ENCODE assay signal across 14 cellular contexts in the genomic region with DNA sequence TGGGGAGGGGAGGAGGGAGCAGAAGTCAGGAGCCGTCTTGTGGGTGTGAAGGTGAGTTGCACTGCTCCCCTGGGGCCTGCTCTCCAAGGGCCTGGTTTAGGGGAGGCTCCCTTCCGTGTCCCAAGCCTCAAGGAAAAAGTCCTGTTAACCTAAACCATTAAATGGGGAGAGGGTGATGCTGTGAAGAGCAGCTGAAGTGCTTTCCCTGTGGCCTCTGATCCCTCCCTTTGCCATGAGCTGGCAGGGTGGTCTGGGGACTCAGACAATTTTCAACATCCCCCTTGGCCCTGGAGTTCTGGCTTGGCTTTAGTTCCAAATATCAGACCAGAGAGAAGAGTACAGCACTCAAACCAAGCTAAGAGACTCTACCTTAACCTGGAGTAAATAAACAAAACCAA. TPM values are rescaled to one million over a fixed set of nuclear protein-coding genes. Genes with fewer than 3 reads are reported as not detected.
DNase-seq lines count a peak whose midpoint lies in the region; ATAC-seq and TF ChIP-seq lines count a peak whose summit lies in the region.
"Had no signal": no experiment of that assay in that cellular context is flagged by ENCODE, and none has a peak within 500 bp of the region (broad histone marks: within the 10 kb centered on the region; RNA-seq: fewer than 3 reads in every experiment).

No MANE protein-coding gene starts in this region.

- no peak for TF ChIP-seq POLR2A in thyroid gland (IDR thresholded peaks at IDR 0.05)

- no peaks in the 10 kb centered on the region for H3K36me3 Mint-ChIP-seq in activated naive CD4-positive, alpha-beta T cell treated with anti-CD3 and anti-CD28 coated beads, Interleukin-2, amount 50 U/mL, for 24 hours
- H3K36me3 Mint-ChIP-seq in activated naive CD8-positive, alpha-beta T cell, result no peaks in the 10 kb centered on the region
- no peaks in the 10 kb centered on the region for H3K36me3 Mint-ChIP-seq in mesothelial cell of epicardium

- TF ChIP-seq CTCF in mesothelial cell of epicardium (IDR thresholded peaks at IDR 0.05; ENCODE audit: unreplicated experiment) (no peak), thoracic aorta (IDR thresholded peaks at IDR 0.05) (no peak), thyroid gland (IDR thresholded peaks at IDR 0.05) (no peak)

- peak overlapping the region; percentile 68 for H3K4me3 ChIP-seq in thoracic aorta
- H3K4me3 ChIP-seq in thyroid gland (replicated peaks in 1 of 3), result no peak overlapping the region
- H3K4me3 ChIP-seq in aorta (ENCODE audit: low read length in 2 of 2), result no peak overlapping the region

- intact Hi-C loops in thyroid gland (cut with DNase I) (no loop called here), aorta (cut with DNase I) (no loop called here)

- peaks cover 22% of the 10 kb centered on the region for H3K4me1 Mint-ChIP-seq in activated naive CD4-positive, alpha-beta T cell treated with anti-CD3 and anti-CD28 coated beads, Interleukin-2, amount 50 U/mL, for 24 hours
- peaks cover 24% of the 10 kb centered on the region for H3K4me1 Mint-ChIP-seq in activated naive CD8-positive, alpha-beta T cell (ENCODE audit: low read depth)
- H3K4me1 Mint-ChIP-seq in mesothelial cell of epicardium, result peaks cover 6% of the 10 kb centered on the region

- H3K27ac ChIP-seq in thoracic aorta (no peak overlapping the region), thyroid gland (no peak overlapping the region), aorta (ENCODE audit: low read depth in 1 of 2, low read length in 2 of 2) (no peak overlapping the region)
- H3K27ac ChIP-seq: HL-60 had no signal

- H3K4me1 ChIP-seq in thoracic aorta (ENCODE audit: control insufficient read depth in 1 of 2, low read depth in 2 of 2) (peaks cover 5 to 15% of the 10 kb centered on the region in 2 donors), thyroid gland (peaks cover 12 to 13% of the 10 kb centered on the region in 2 donors), aorta (ENCODE audit: control insufficient read depth in 1 of 2, insufficient read depth in 2 of 2, low read length in 2 of 2) (no peaks in the 10 kb centered on the region)

- H3K36me3 ChIP-seq in thoracic aorta (no peaks in the 10 kb centered on the region), thyroid gland (no peaks in the 10 kb centered on the region), aorta (ENCODE audit: control insufficient read depth in 1 of 2, insufficient read depth in 2 of 2, low read length in 1 of 2) (no peaks in the 10 kb centered on the region)
- H3K36me3 ChIP-seq: MG63 had no signal

- H3K9me3 Mint-ChIP-seq in activated naive CD4-positive, alpha-beta T cell treated with anti-CD3 and anti-CD28 coated beads, Interleukin-2, amount 50 U/mL, for 24 hours, result no peaks in the 10 kb centered on the region
- no peaks in the 10 kb centered on the region for H3K9me3 Mint-ChIP-seq in activated naive CD8-positive, alpha-beta T cell (ENCODE audit: low read depth)
- H3K9me3 Mint-ChIP-seq in mesothelial cell of epicardium, result no peaks in the 10 kb centered on the region

- 64 to 78% methylated on average over 2 of the region's 2 CpGs for WGBS in thyroid gland, 2 donors
- WGBS in aorta, 2 donors, result 69 to 71% methylated on average over 2 of the region's 2 CpGs

- H3K27me3 ChIP-seq in thoracic aorta (replicated peaks; ENCODE audit: insufficient read depth) (peaks cover 12% of the 10 kb centered on the region), thyroid gland (peaks cover 8% of the 10 kb centered on the region), aorta (ENCODE audit: control insufficient read depth in 1 of 2, insufficient read depth in 2 of 2, low read length in 1 of 2) (no peaks in the 10 kb centered on the region)

- ATAC-seq in thoracic aorta (ENCODE audit: insufficient number of reproducible peaks, low FRiP score, low read depth) (no peak), aorta (ENCODE audit: low FRiP score) (no peak)

- peak overlapping the region; percentile 76 for H3K4me3 Mint-ChIP-seq in activated naive CD4-positive, alpha-beta T cell treated with anti-CD3 and anti-CD28 coated beads, Interleukin-2, amount 50 U/mL, for 24 hours
- H3K4me3 Mint-ChIP-seq in activated naive CD8-positive, alpha-beta T cell, result peak overlapping the region; percentile 76
- peak overlapping the region; percentile 73 for H3K4me3 Mint-ChIP-seq in mesothelial cell of epicardium

- H3K27me3 Mint-ChIP-seq in activated naive CD4-positive, alpha-beta T cell treated with anti-CD3 and anti-CD28 coated beads, Interleukin-2, amount 50 U/mL, for 24 hours, result peaks cover 24% of the 10 kb centered on the region
- H3K27me3 Mint-ChIP-seq in activated naive CD8-positive, alpha-beta T cell, result peaks cover 22% of the 10 kb centered on the region
- peaks cover 93% of the 10 kb centered on the region for H3K27me3 Mint-ChIP-seq in mesothelial cell of epicardium (ENCODE audit: low read depth)

- H3K9me3 ChIP-seq in thoracic aorta (no peaks in the 10 kb centered on the region), thyroid gland (no peaks in the 10 kb centered on the region), aorta (ENCODE audit: control insufficient read depth, low read length) (no peaks in the 10 kb centered on the region)
- H3K9me3 ChIP-seq: MG63 had no signal

- H3K27ac Mint-ChIP-seq in activated naive CD4-positive, alpha-beta T cell treated with anti-CD3 and anti-CD28 coated beads, Interleukin-2, amount 50 U/mL, for 24 hours, result no peak overlapping the region
- H3K27ac Mint-ChIP-seq in activated naive CD8-positive, alpha-beta T cell, result no peak overlapping the region
- no peak overlapping the region for H3K27ac Mint-ChIP-seq in mesothelial cell of epicardium

- no peak for DNase-seq in activated naive CD4-positive, alpha-beta T cell treated with anti-CD3 and anti-CD28 coated beads, Interleukin-2, amount 50 U/mL, for 16 hours
- DNase-seq in mesothelial cell of epicardium (ENCODE audit: low spot score in 2 of 2, unreplicated experiment in 2 of 2) (no peak), thoracic aorta (ENCODE audit: low spot score) (no peak), thyroid gland (no peak), aorta (no peak)
- no peak for DNase-seq in activated CD4-positive, CD25-positive, alpha-beta regulatory T cell treated with anti-CD3 and anti-CD28 coated beads, Interleukin-2, amount 50 U/mL, for 72 hours
- DNase-seq: central memory CD4-positive, alpha-beta T cell; DND-41; MG63; NK-92 treated with Interleukin-12 subunit alpha and Interleukin-12 subunit beta, amount 100 ng/mL, for 24 hours; SIG-M5 had no signal

RNA-seq across cellular contexts. Expression of a gene that starts 0.7 kb away (rescaled TPM):
- total RNA-seq in mesothelial cell of epicardium, result 0.29 TPM in 1 of 3 replicates, not detected in the others
- total RNA-seq in thoracic aorta, result 1 to 10 TPM; 1.2 to 5.7 TPM
- 10 to 100 TPM in 1 of 4 donors, 1 to 10 TPM in 3; 6.3 to 11.8 (median 9.2) TPM for total RNA-seq in thyroid gland
- total RNA-seq in aorta, result 1 to 10 TPM; 1.2 to 1.4 TPM
- polyA plus RNA-seq in aorta, result 1 to 10 TPM in 1 of 2 donors, under 1 TPM in 1; 0.38 to 4.5 TPM
